25 cellular contexts compared by ENCODE assay signal in genomic region chr11:33492569-33492968, GRCh38.
"Had no signal": no experiment of that assay in that cellular context is flagged by ENCODE, and none has a peak within 500 bp of the region (broad histone marks: within the 10 kb centered on the region; RNA-seq: fewer than 3 reads in every experiment).

No MANE protein-coding gene starts in this region.

- H3K27me3 ChIP-seq: pancreas, right lobe of liver, sigmoid colon, thyroid gland, tibial nerve, upper lobe of left lung, vagina had no signal

- H3K4me1 ChIP-seq: pancreas, psoas muscle, right lobe of liver, sigmoid colon, stomach, thyroid gland, tibial nerve, upper lobe of left lung, vagina had no signal

- FAIRE-seq: pancreas, small intestine, urothelium cell line had no signal

- H3K36me3 ChIP-seq: neutrophil, pancreas, right lobe of liver, sigmoid colon, stomach, thoracic aorta, thyroid gland, tibial nerve, upper lobe of left lung, vagina had no signal

- ATAC-seq: pancreas; psoas muscle; right cardiac atrium; right lobe of liver; stimulated activated effector memory CD8-positive, alpha-beta T cell treated with anti-CD3 and anti-CD28 coated beads, Interleukin-12 subunit alpha, Interleukin-12 subunit beta, amount 100 ng/mL, for 72 hours; stimulated activated naive B cell treated with anti-CD40 and anti-IgM and Interleukin-4, amounts not matched to agents 10 μg/mL and 1 μg/mL and 100 μg/mL, for 72 hours had no signal

- H3K4me3 ChIP-seq: pancreas, psoas muscle, right lobe of liver, sigmoid colon, stomach, thoracic aorta, thyroid gland, tibial nerve, upper lobe of left lung, vagina had no signal

- H3K27ac ChIP-seq: neutrophil, pancreas, psoas muscle, right lobe of liver, sigmoid colon, stomach, thoracic aorta, thyroid gland, tibial nerve, upper lobe of left lung, vagina had no signal

- DNase-seq: nephron progenitor cell; nucleus accumbens; pancreas; posterior cingulate gyrus; psoas muscle; right cardiac atrium; right lobe of liver; sigmoid colon; small intestine; stimulated activated CD4-positive, alpha-beta T cell treated with anti-CD3 and anti-CD28 coated beads, Interleukin-15, amount 100 ng/mL, for 24 hours; stimulated activated CD4-positive, alpha-beta T cell treated with anti-CD3 and anti-CD28 coated beads, Interleukin-2, amount 100 ng/mL, for 24 hours; stimulated activated CD4-positive, alpha-beta T cell treated with anti-CD3 and anti-CD28 coated beads, Interleukin-2, amount 100 ng/mL, for 48 hours; stimulated activated CD4-positive, alpha-beta T cell treated with anti-CD3 and anti-CD28 coated beads, Interleukin-4, amount 100 ng/mL, for 24 hours; stimulated activated naive B cell treated with anti-CD40 and anti-IgM and Interleukin-4, amounts not matched to agents 10 μg/mL and 1 μg/mL and 100 μg/mL, for 72 hours; stimulated activated naive CD4-positive, alpha-beta T cell treated with Interleukin-2 at 50 U/mL for 16 hours; stomach; thyroid gland; trophoblast cell; upper lobe of left lung had no signal

- H3K9me3 ChIP-seq: neutrophil, pancreas, psoas muscle, right lobe of liver, sigmoid colon, thoracic aorta, thyroid gland, tibial nerve, upper lobe of left lung, vagina had no signal
